20 cellular contexts compared by ENCODE assay signal in the genomic region with DNA sequence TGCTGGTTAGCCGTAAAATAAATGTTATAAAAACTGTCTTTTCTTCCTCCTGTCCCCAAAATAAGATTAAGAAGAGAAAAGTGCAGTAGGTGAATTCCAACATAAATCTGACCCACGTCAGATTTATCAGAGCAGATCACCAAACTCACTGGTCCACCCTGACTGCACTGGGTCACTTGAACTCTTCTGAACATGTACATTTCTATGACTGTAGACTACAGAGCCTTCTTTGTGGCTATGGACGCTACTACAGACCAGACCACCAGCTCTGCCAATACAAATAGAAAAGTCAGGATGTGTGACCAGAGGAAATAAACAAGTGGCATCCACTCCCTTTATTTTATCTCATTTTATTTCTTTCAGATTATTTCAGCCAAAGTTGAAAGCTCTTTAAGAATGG. TPM values are rescaled to one million over a fixed set of nuclear protein-coding genes. Genes with fewer than 3 reads are reported as not detected.
"Had no signal": no experiment of that assay in that cellular context is flagged by ENCODE, and none has a peak within 500 bp of the region (broad histone marks: within the 10 kb centered on the region; RNA-seq: fewer than 3 reads in every experiment).

No MANE protein-coding gene starts in this region.

- H3K4me3 Mint-ChIP-seq: activated B cell treated with CpG ODN at 0.5 μM for 24 hours; activated CD4-positive, alpha-beta memory T cell treated with anti-CD3 and anti-CD28 coated beads for 36 hours; activated naive CD8-positive, alpha-beta T cell treated with anti-CD3 and anti-CD28 coated beads for 36 hours; nephron; T-helper 17 cell had no signal

- H3K36me3 ChIP-seq: colonic mucosa, esophagus muscularis mucosa, thyroid gland, uterus had no signal

- H3K27ac ChIP-seq: esophagus muscularis mucosa, thyroid gland, uterus had no signal

- ATAC-seq: T-helper 17 cell had no signal

- DNase-seq: activated B cell treated with CpG ODN at 0.5 μM for 24 hours; activated CD4-positive, alpha-beta memory T cell treated with anti-CD3 and anti-CD28 coated beads for 36 hours; activated CD4-positive, alpha-beta T cell treated with anti-CD3 and anti-CD28 coated beads for 4 hours; activated naive CD8-positive, alpha-beta T cell treated with anti-CD3 and anti-CD28 coated beads for 36 hours; activated T-cell treated with anti-CD3 and anti-CD28 coated beads for 4 hours; amniotic stem cell; body of pancreas; caudate nucleus; colonic mucosa; left colon; midbrain; posterior cingulate gyrus; stimulated activated CD8-positive, alpha-beta memory T cell treated with anti-CD3 and anti-CD28 coated beads, Interleukin-4, amount 100 ng/mL, for 48 hours; stimulated activated naive CD4-positive, alpha-beta T cell; T-helper 17 cell; uterus had no signal

- H3K4me1 Mint-ChIP-seq: activated B cell treated with CpG ODN at 0.5 μM for 24 hours; activated naive CD8-positive, alpha-beta T cell treated with anti-CD3 and anti-CD28 coated beads for 36 hours; nephron; T-helper 17 cell had no signal

- H3K36me3 Mint-ChIP-seq: activated CD4-positive, alpha-beta memory T cell treated with anti-CD3 and anti-CD28 coated beads for 36 hours; activated naive CD8-positive, alpha-beta T cell treated with anti-CD3 and anti-CD28 coated beads for 36 hours had no signal

- H3K9me3 Mint-ChIP-seq: activated B cell treated with CpG ODN at 0.5 μM for 24 hours; activated CD4-positive, alpha-beta memory T cell treated with anti-CD3 and anti-CD28 coated beads for 36 hours had no signal

- H3K27ac Mint-ChIP-seq: activated B cell treated with CpG ODN at 0.5 μM for 24 hours; activated CD4-positive, alpha-beta memory T cell treated with anti-CD3 and anti-CD28 coated beads for 36 hours; activated naive CD8-positive, alpha-beta T cell treated with anti-CD3 and anti-CD28 coated beads for 36 hours; T-helper 17 cell had no signal

- H3K4me1 ChIP-seq: colonic mucosa, esophagus muscularis mucosa, uterus had no signal

- H3K27me3 ChIP-seq: body of pancreas, colonic mucosa, thyroid gland, uterus had no signal

- H3K4me3 ChIP-seq: body of pancreas, colonic mucosa, esophagus muscularis mucosa, lung, thyroid gland, uterus had no signal

- H3K9me3 ChIP-seq: body of pancreas, colonic mucosa, esophagus muscularis mucosa, thyroid gland, uterus had no signal

RNA-seq across cellular contexts. Expression of a gene that starts 11.6 kb away (rescaled TPM):
- total RNA-seq: activated B cell treated with CpG ODN at 0.5 μM for 24 hours, T-helper 17 cell had no signal
